ENCODE assay signal across 10 cellular contexts in the genomic region with DNA sequence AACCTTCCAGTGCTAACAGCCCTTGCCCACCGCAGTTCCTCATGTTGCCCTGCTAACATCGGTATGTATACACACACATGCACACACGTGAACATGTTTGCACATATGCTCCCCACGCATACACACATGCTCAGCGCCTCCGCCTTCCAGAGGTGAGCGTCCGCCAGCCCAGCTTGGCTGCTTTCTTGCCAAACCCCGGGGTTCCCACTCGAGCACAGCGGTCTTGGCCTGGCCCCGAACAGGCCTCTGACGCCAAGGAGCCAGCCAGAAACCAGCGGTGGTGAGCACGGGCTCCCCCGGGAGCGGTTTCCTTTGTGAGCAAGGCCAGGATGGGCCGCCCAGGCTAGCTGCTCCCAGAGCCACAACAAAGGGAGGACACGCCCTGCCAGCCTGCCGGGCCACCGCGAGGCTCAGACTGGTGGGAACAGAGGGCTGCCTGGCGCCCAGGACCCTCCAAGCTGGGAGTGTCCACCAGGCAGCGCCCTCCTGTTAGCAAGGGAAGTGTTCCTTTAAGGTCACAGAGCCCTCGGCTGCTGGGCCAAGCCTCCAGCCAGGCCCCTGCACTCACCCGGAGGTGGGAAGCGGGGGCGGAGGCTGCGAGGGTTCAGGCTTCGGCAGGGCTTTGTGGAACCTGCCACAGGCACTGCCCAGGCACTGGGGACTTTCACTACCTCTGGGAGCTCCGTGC.
DNase-seq lines count a peak whose midpoint lies in the region; TF ChIP-seq lines count a peak whose summit lies in the region.
"Had no signal": no experiment of that assay in that cellular context is flagged by ENCODE, and none has a peak within 500 bp of the region (broad histone marks: within the 10 kb centered on the region; RNA-seq: fewer than 3 reads in every experiment).

No MANE protein-coding gene starts in this region.

- no peak for TF ChIP-seq CTCF in Calu3 (IDR thresholded peaks at IDR 0.05; ENCODE audit: unreplicated experiment)

- H3K9me3 Mint-ChIP-seq in Calu3 (ENCODE audit: low read depth, unreplicated experiment), result no peaks in the 10 kb centered on the region
- no peaks in the 10 kb centered on the region for H3K9me3 Mint-ChIP-seq in activated T-cell treated with anti-CD3 and anti-CD28 coated beads, Interleukin-2, amount 50 U/mL, for 24 hours
- H3K9me3 Mint-ChIP-seq: memory B cell; stimulated activated naive CD8-positive, alpha-beta T cell treated with anti-CD3 and anti-CD28 coated beads, Interleukin-15, Interleukin-2, amounts not matched to agents 100 ng/mL and 50 ng/mL, for 24 hours had no signal

- no CpG with 5 or more reads among the region's 31 CpGs for WGBS in neuronal stem cell (ENCODE audit: extremely low coverage in 2 of 2, insufficient read length in 2 of 2, insufficient replicate concordance in 1 of 2), 2 donors

- CTCF ChIA-PET in Calu3 (lab: Charles Lee), result interaction anchor here (0.6 to 0.8 kb wide), 2 partner anchors 199 to 204 kb away, joined by 3 to 5 read pairs; no protein-coding TSS in a partner anchor

- peak overlapping the region; percentile 16 for H2AK5ac ChIP-seq in neuronal stem cell (ENCODE audit: low read depth, low read length)

- H3K36me3 ChIP-seq in neuronal stem cell (replicated peaks in 1 of 2; ENCODE audit: control insufficient read depth in 2 of 2, insufficient read depth in 2 of 2, low read length in 2 of 2), result peaks cover 0 to 8% of the 10 kb centered on the region in 2 donors

- H3K4me3 ChIP-seq in neuronal stem cell (ENCODE audit: low read length in 2 of 2), result no peak overlapping the region

- H3K27me3 ChIP-seq in neuronal stem cell (ENCODE audit: control insufficient read depth in 3 of 3, insufficient read depth in 3 of 3, low read depth in 1 of 3, low read length in 3 of 3), result peaks cover 0 to 6% (median 0%) of the 10 kb centered on the region in 3 experiments

- H3K4ac ChIP-seq in neuronal stem cell (ENCODE audit: low read length), result peak overlapping the region; percentile 84

- no peaks in the 10 kb centered on the region for H3K36me3 Mint-ChIP-seq in Calu3 (ENCODE audit: insufficient read depth, unreplicated experiment)
- H3K36me3 Mint-ChIP-seq in activated T-cell treated with anti-CD3 and anti-CD28 coated beads, Interleukin-2, amount 50 U/mL, for 24 hours (ENCODE audit: low read depth), result no peaks in the 10 kb centered on the region
- H3K36me3 Mint-ChIP-seq: memory B cell had no signal

- H3K27ac ChIP-seq in neuronal stem cell (replicated peaks; ENCODE audit: low read length), result peak overlapping the region; percentile 80

- no peak overlapping the region for H3K14ac ChIP-seq in neuronal stem cell (ENCODE audit: low read length)

- peaks cover 0 to 2% of the 10 kb centered on the region in 2 donors for H3K9me3 ChIP-seq in neuronal stem cell (replicated peaks in 1 of 2; ENCODE audit: control insufficient read depth in 2 of 2, insufficient read depth in 1 of 2, low read depth in 1 of 2, low read length in 2 of 2)

- peaks cover 14 to 19% of the 10 kb centered on the region in 2 donors for H3K4me1 ChIP-seq in neuronal stem cell (ENCODE audit: control insufficient read depth in 2 of 2, insufficient read depth in 1 of 2, low read depth in 1 of 2, low read length in 2 of 2)

- peak overlapping the region; percentile 78 for H3K18ac ChIP-seq in neuronal stem cell (ENCODE audit: low read length)

- H3K27ac Mint-ChIP-seq in Calu3 (ENCODE audit: unreplicated experiment), result no peak overlapping the region
- H3K27ac Mint-ChIP-seq in activated T-cell treated with anti-CD3 and anti-CD28 coated beads, Interleukin-2, amount 50 U/mL, for 24 hours, result no peak overlapping the region
- H3K27ac Mint-ChIP-seq: memory B cell; stimulated activated naive CD8-positive, alpha-beta T cell treated with anti-CD3 and anti-CD28 coated beads, Interleukin-15, Interleukin-2, amounts not matched to agents 100 ng/mL and 50 ng/mL, for 24 hours had no signal

- peak overlapping the region; percentile 93 for H2AFZ ChIP-seq in neuronal stem cell (ENCODE audit: low read length)

- H2BK120ac ChIP-seq in neuronal stem cell (ENCODE audit: low read depth, low read length), result no peak overlapping the region

- no peak overlapping the region for H4K8ac ChIP-seq in neuronal stem cell (ENCODE audit: low read depth, low read length)

- peak; percentile 14 for DNase-seq in Calu3
- DNase-seq in NCI-H446 treated with DMSO at 0.1 percent for 48 hours (lab: John Stamatoyannopoulos, UW), result peak; percentile 81
- peak; percentile 47 for DNase-seq in fibroblast of gingiva (ENCODE audit: low read depth)
- DNase-seq in neuronal stem cell (ENCODE audit: low spot score), result peak; percentile 57
- no peak for DNase-seq in germinal center (ENCODE audit: low spot score)
- DNase-seq in AML-193 (lab: John Stamatoyannopoulos, UW), result no peak
- no peak for DNase-seq in activated T-cell treated with anti-CD3 and anti-CD28 coated beads, Interleukin-2, amount 50 U/mL, for 24 hours
- no peak for DNase-seq in NCI-H526 treated with DMSO at 0.1 percent for 48 hours (lab: John Stamatoyannopoulos, UW)

- peak overlapping the region; percentile 9 for H3K9ac ChIP-seq in neuronal stem cell (ENCODE audit: low read depth, low read length, poor library complexity)

- peak overlapping the region; percentile 63 for H2BK5ac ChIP-seq in neuronal stem cell (ENCODE audit: low read length)

- no TSS peak for BruUV-seq in Calu3 (replicated peaks; lab: Mats Ljungman, UMichigan)

- H3K27me3 Mint-ChIP-seq in Calu3 (ENCODE audit: unreplicated experiment), result no peaks in the 10 kb centered on the region
- H3K27me3 Mint-ChIP-seq in activated T-cell treated with anti-CD3 and anti-CD28 coated beads, Interleukin-2, amount 50 U/mL, for 24 hours, result peaks cover 29% of the 10 kb centered on the region

- no peak overlapping the region for H2BK12ac ChIP-seq in neuronal stem cell (ENCODE audit: low read length)

- intact Hi-C loops in Calu3 (cut with micrococcal nuclease; ENCODE audit: unreplicated experiment), result loop anchor here (1.0 to 2.0 kb wide), 2 partner anchors 66 to 204 kb away; partner anchors contain the start of gene ALPL

- no peaks in the 10 kb centered on the region for H3K79me1 ChIP-seq in neuronal stem cell (ENCODE audit: low read depth, low read length)

- H4K91ac ChIP-seq in neuronal stem cell (ENCODE audit: low read depth, low read length, poor library complexity), result peak overlapping the region; percentile 41

- H2BK15ac ChIP-seq in neuronal stem cell (ENCODE audit: low read length), result no peak overlapping the region

- H3K4me3 Mint-ChIP-seq in Calu3 (ENCODE audit: low read depth, unreplicated experiment), result no peak overlapping the region
- no peak overlapping the region for H3K4me3 Mint-ChIP-seq in activated T-cell treated with anti-CD3 and anti-CD28 coated beads, Interleukin-2, amount 50 U/mL, for 24 hours
- H3K4me3 Mint-ChIP-seq: memory B cell; stimulated activated naive CD8-positive, alpha-beta T cell treated with anti-CD3 and anti-CD28 coated beads, Interleukin-15, Interleukin-2, amounts not matched to agents 100 ng/mL and 50 ng/mL, for 24 hours had no signal

- H3K4me2 ChIP-seq in neuronal stem cell (ENCODE audit: insufficient read depth, low read length, poor library complexity, severe bottlenecking), result peak overlapping the region; percentile 27

- H3K4me1 Mint-ChIP-seq in Calu3 (ENCODE audit: low read depth, unreplicated experiment), result no peaks in the 10 kb centered on the region
- no peaks in the 10 kb centered on the region for H3K4me1 Mint-ChIP-seq in activated T-cell treated with anti-CD3 and anti-CD28 coated beads, Interleukin-2, amount 50 U/mL, for 24 hours (ENCODE audit: low read depth)
- H3K4me1 Mint-ChIP-seq: memory B cell had no signal

- H3K23ac ChIP-seq in neuronal stem cell (ENCODE audit: low read depth, low read length, poor library complexity), result no peak overlapping the region

Comparison
In these comparisons a context has a peak if more than half of its experiments do, and no peak if none do; other contexts are left out.
1. DNase-seq: peak in Calu3 (single experiment), NCI-H446 treated with DMSO at 0.1 percent for 48 hours (single experiment), fibroblast of gingiva (single experiment) and neuronal stem cell (single experiment); none in germinal center (single experiment), AML-193 (0 of 2), activated T-cell treated with anti-CD3 and anti-CD28 coated beads, Interleukin-2, amount 50 U/mL, for 24 hours (single experiment) and NCI-H526 treated with DMSO at 0.1 percent for 48 hours (single experiment).